1 cellular context compared by ENCODE assay signal in the genomic region with DNA sequence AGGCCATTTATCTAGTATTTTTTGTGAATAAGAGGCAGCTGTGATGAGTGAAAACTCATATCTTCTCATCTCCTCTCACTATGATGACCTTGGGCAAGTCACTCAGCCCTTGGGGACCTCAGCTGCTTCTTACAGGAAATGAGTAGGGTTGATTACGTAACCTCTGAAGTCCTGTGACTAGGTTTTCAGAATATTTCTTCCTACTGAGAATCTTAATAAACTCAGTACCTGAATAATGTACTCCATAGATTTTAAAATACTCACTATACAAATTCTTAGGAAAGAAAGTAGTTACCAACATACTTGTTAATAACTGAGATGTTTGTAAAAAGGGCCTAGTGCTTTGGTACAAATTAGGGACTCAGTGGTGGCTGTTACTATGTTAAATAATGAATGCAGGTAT.
TF ChIP-seq lines count a peak whose summit lies in the region.

No MANE protein-coding gene starts in this region.

TF ChIP-seq in SK-N-SH, 30 proteins besides CTCF, POLR2A, EP300 and RAD21 (continued from another document):
- no peak for TF ChIP-seq IRF3 (IDR thresholded peaks at IDR 0.05; ENCODE audit: low read depth, low read length)
- no peak for TF ChIP-seq REST (IDR thresholded peaks at IDR 0.05; ENCODE audit: low read depth, low read length)
- no peak for TF ChIP-seq RCOR1 (IDR thresholded peaks at IDR 0.05; ENCODE audit: low read length)
- no peak for TF ChIP-seq MXI1 (IDR thresholded peaks at IDR 0.05; ENCODE audit: low read depth, low read length)
TF ChIP-seq in SK-N-SH: peak in this region for 4.
